8 cellular contexts compared by ENCODE assay signal in the genomic region with DNA sequence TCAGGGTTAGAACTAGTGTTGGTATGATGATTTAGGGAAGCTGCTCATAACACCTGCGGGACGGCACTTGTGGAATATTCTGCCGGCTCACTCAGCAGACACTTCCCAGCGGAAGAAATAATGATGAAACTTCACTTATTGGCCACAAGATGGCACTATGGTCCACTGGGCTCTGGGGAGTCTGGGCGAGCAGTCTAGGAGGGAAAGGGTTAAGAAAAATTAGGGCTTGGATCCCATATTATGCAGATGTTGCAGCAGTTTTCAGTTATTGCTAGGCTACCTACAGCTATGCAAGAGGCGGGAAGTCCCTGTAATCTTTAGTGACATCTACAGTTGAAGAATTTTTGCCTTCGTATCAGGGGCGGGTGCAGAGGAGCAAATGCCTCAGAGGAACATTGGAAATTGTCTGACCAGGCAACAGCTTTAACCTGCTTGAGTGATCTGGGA.
DNase-seq lines count a peak whose midpoint lies in the region; ATAC-seq and TF ChIP-seq lines count a peak whose summit lies in the region.

No MANE protein-coding gene starts in this region.

- no peaks in the 10 kb centered on the region for H3K36me3 ChIP-seq in HEK293 (ENCODE audit: control insufficient read depth in 2 of 2, insufficient read depth in 1 of 2, low read length in 2 of 2)

- H3K4me3 Mint-ChIP-seq in central memory CD8-positive, alpha-beta T cell, result peak overlapping the region; percentile 53

- DNase-seq in A172 (ENCODE audit: low spot score) (peak; percentile 25), G401 (ENCODE audit: low spot score) (peak; percentile 19), NCI-H748 treated with DMSO at 0.1 percent for 48 hours (lab: John Stamatoyannopoulos, UW) (peak; percentile 8), medulla oblongata (ENCODE audit: extremely low spot score) (peak; percentile 71), ureter (ENCODE audit: low spot score) (no peak), NCI-H2107 treated with DMSO at 0.1 percent for 48 hours (lab: John Stamatoyannopoulos, UW; ENCODE audit: unreplicated experiment) (no peak)
- DNase-seq in central memory CD8-positive, alpha-beta T cell (ENCODE audit: low spot score in 2 of 2), result no peak

- no peaks in the 10 kb centered on the region for H3K9me3 Mint-ChIP-seq in central memory CD8-positive, alpha-beta T cell

- H3K4me3 ChIP-seq in HEK293 (ENCODE audit: low read depth, low read length), result no peak overlapping the region

- H3K27ac ChIP-seq in HEK293 (ENCODE audit: extremely low read depth, low read depth, low read length), result no peak overlapping the region

- no peak for TF ChIP-seq CTCF in HEK293 (tag by site-specific recombination; IDR thresholded peaks at IDR 0.05)

- H3K4me1 ChIP-seq in HEK293 (ENCODE audit: control insufficient read depth, insufficient read depth, low read length), result peaks cover 4% of the 10 kb centered on the region

- H3K27me3 Mint-ChIP-seq in central memory CD8-positive, alpha-beta T cell, result peaks cover 12% of the 10 kb centered on the region

- CTCF ChIA-PET in HEK293 (lab: Yijun Ruan, JAX), result interaction anchor here (0.7 to 5.3 kb wide), 41 partner anchors 8 to 718 kb away, joined by 3 to 99 read pairs (median 6); no protein-coding TSS in a partner anchor

- H3K4me1 Mint-ChIP-seq in central memory CD8-positive, alpha-beta T cell, result peaks cover 18% of the 10 kb centered on the region

- peaks cover 1% of the 10 kb centered on the region for H3K36me3 Mint-ChIP-seq in central memory CD8-positive, alpha-beta T cell (ENCODE audit: insufficient read depth)

- H3K27ac Mint-ChIP-seq in central memory CD8-positive, alpha-beta T cell (ENCODE audit: low read depth), result no peak overlapping the region

- peak; percentile 17 for ATAC-seq in central memory CD8-positive, alpha-beta T cell (replicated peaks; ENCODE audit: extremely low read depth, poor library complexity, severe bottlenecking)

- in situ Hi-C loops in G401 (cut with HindIII; ENCODE audit: low sequenced_read_pairs), result no loop called here

- POLR2A ChIA-PET in HEK293 (lab: Yijun Ruan, JAX), result no interaction called here

- H3K9me3 ChIP-seq in HEK293 (ENCODE audit: control insufficient read depth, insufficient read depth, low read depth, low read length), result no peaks in the 10 kb centered on the region

TF ChIP-seq in HEK293, 187 proteins besides CTCF, POLR2A, EP300 and RAD21 (continues in another document):
- TF ChIP-seq ZNF324 (tag by site-specific recombination; IDR thresholded peaks at IDR 0.05) (no peak), ZNF184 (tag by site-specific recombination; IDR thresholded peaks at IDR 0.05) (no peak), KLF10 (tag by site-specific recombination; IDR thresholded peaks at IDR 0.05) (no peak), ATF2 (tag by site-specific recombination; IDR thresholded peaks at IDR 0.05; ENCODE audit: low read depth) (no peak), ZNF791 (tag by site-specific recombination; IDR thresholded peaks at IDR 0.05) (no peak), PRDM6 (tag by site-specific recombination; IDR thresholded peaks at IDR 0.05) (no peak), ZNF514 (tag by site-specific recombination; IDR thresholded peaks at IDR 0.05) (no peak), SCRT1 (tag by site-specific recombination; IDR thresholded peaks at IDR 0.05; ENCODE audit: borderline replicate concordance) (peak; percentile 94), REPIN1 (tag by site-specific recombination; IDR thresholded peaks at IDR 0.05; ENCODE audit: low read depth) (no peak), ZBTB1 (tag by site-specific recombination; IDR thresholded peaks at IDR 0.05) (no peak), ZNF423 (tag by site-specific recombination; IDR thresholded peaks at IDR 0.05) (no peak), ZNF175 (tag by site-specific recombination; IDR thresholded peaks at IDR 0.05) (no peak), ZNF621 (tag by site-specific recombination; IDR thresholded peaks at IDR 0.05) (no peak), ZNF148 (tag by site-specific recombination; IDR thresholded peaks at IDR 0.05; ENCODE audit: borderline replicate concordance) (no peak)
- TF ChIP-seq, protein P1, sequence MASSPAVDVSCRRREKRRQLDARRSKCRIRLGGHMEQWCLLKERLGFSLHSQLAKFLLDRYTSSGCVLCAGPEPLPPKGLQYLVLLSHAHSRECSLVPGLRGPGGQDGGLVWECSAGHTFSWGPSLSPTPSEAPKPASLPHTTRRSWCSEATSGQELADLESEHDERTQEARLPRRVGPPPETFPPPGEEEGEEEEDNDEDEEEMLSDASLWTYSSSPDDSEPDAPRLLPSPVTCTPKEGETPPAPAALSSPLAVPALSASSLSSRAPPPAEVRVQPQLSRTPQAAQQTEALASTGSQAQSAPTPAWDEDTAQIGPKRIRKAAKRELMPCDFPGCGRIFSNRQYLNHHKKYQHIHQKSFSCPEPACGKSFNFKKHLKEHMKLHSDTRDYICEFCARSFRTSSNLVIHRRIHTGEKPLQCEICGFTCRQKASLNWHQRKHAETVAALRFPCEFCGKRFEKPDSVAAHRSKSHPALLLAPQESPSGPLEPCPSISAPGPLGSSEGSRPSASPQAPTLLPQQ (tag by site-specific recombination; IDR thresholded peaks at IDR 0.05), result no peak
- TF ChIP-seq, protein P2, sequence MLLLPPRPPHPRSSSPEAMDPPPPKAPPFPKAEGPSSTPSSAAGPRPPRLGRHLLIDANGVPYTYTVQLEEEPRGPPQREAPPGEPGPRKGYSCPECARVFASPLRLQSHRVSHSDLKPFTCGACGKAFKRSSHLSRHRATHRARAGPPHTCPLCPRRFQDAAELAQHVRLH (tag by site-specific recombination; IDR thresholded peaks at IDR 0.05), result no peak
- TF ChIP-seq, protein P3, sequence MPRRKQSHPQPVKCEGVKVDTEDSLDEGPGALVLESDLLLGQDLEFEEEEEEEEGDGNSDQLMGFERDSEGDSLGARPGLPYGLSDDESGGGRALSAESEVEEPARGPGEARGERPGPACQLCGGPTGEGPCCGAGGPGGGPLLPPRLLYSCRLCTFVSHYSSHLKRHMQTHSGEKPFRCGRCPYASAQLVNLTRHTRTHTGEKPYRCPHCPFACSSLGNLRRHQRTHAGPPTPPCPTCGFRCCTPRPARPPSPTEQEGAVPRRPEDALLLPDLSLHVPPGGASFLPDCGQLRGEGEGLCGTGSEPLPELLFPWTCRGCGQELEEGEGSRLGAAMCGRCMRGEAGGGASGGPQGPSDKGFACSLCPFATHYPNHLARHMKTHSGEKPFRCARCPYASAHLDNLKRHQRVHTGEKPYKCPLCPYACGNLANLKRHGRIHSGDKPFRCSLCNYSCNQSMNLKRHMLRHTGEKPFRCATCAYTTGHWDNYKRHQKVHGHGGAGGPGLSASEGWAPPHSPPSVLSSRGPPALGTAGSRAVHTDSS (tag by site-specific recombination; IDR thresholded peaks at IDR 0.05), result no peak

Comparison
In these comparisons a context has a peak if more than half of its experiments do, and no peak if none do; other contexts are left out.
1. DNase-seq: peak in A172 (single experiment), G401 (single experiment), NCI-H748 treated with DMSO at 0.1 percent for 48 hours (single experiment) and medulla oblongata (single experiment); none in central memory CD8-positive, alpha-beta T cell (0 of 2), ureter (single experiment) and NCI-H2107 treated with DMSO at 0.1 percent for 48 hours (single experiment).